Comparison of ENCODE assay signal across 8 cellular contexts in genomic region chr1:93591833-93592635, GRCh38.
DNase-seq lines count a peak whose midpoint lies in the region; ATAC-seq, FAIRE-seq and TF ChIP-seq lines count a peak whose summit lies in the region.

No MANE protein-coding gene starts in this region.

- H3K36me3 ChIP-seq in GM23338 (ENCODE audit: insufficient read depth) (no peaks in the 10 kb centered on the region), MM.1S (replicated peaks; ENCODE audit: insufficient read depth, low read length) (no peaks in the 10 kb centered on the region), SJCRH30 (peaks cover 32% of the 10 kb centered on the region), lung (ENCODE audit: control insufficient read depth in 2 of 2, insufficient read depth in 2 of 2, low read length in 2 of 2) (peaks cover 0 to 24% of the 10 kb centered on the region in 2 donors), uterus (no peaks in the 10 kb centered on the region)

- TF ChIP-seq POLR2A in GM12891 (IDR thresholded peaks at IDR 0.05; ENCODE audit: low read depth, low read length) (no peak), uterus (IDR thresholded peaks at IDR 0.05) (no peak)

- no peaks in the 10 kb centered on the region for H3K9me3 Mint-ChIP-seq in GM23338
- no peaks in the 10 kb centered on the region for H3K9me3 Mint-ChIP-seq in activated CD4-positive, alpha-beta T cell treated with anti-CD3 and anti-CD28 coated beads, Interleukin-2, amount 10 ng/mL, durations not matched to agents 7 days and 5 days

- H3K79me2 ChIP-seq in GM23338 (replicated peaks; ENCODE audit: insufficient read depth) (0 out of 2 replicates have a peak, but pooled peaks cover 4% of the 10 kb centered on the region), MM.1S (ENCODE audit: low read length) (no peaks in the 10 kb centered on the region)

- peak; percentile 37 for DNase-seq in GM12891 (ENCODE audit: insufficient read length, low spot score)
- DNase-seq in GM23338 (ENCODE audit: low spot score), result no peak
- DNase-seq in MM.1S, result peak; percentile 15
- peak; percentile 68 to 83 for DNase-seq in SJCRH30
- peak; percentile 56 for DNase-seq in lung (ENCODE audit: low spot score)
- DNase-seq in uterus, result no peak
- DNase-seq in cerebellum (ENCODE audit: low spot score), result no peak
- DNase-seq in activated CD4-positive, alpha-beta T cell treated with anti-CD3 and anti-CD28 coated beads, Interleukin-2, amount 10 ng/mL, durations not matched to agents 7 days and 5 days, result no peak

- peaks cover 21% of the 10 kb centered on the region for H3K36me3 Mint-ChIP-seq in GM23338 (ENCODE audit: low read depth)
- no peaks in the 10 kb centered on the region for H3K36me3 Mint-ChIP-seq in activated CD4-positive, alpha-beta T cell treated with anti-CD3 and anti-CD28 coated beads, Interleukin-2, amount 10 ng/mL, durations not matched to agents 7 days and 5 days (ENCODE audit: low read depth)

- peak; percentile 66 for FAIRE-seq in GM12891 (lab: Jason Lieb, UNC)

- H3K27me3 Mint-ChIP-seq in GM23338 (ENCODE audit: insufficient read depth, low read depth, poor library complexity), result peaks cover 2% of the 10 kb centered on the region
- H3K27me3 Mint-ChIP-seq in activated CD4-positive, alpha-beta T cell treated with anti-CD3 and anti-CD28 coated beads, Interleukin-2, amount 10 ng/mL, durations not matched to agents 7 days and 5 days, result peaks cover 12% of the 10 kb centered on the region

- POLR2A ChIA-PET in activated CD4-positive, alpha-beta T cell treated with anti-CD3 and anti-CD28 coated beads, Interleukin-2, amount 10 ng/mL, durations not matched to agents 7 days and 5 days (lab: Charles Lee), result no interaction called here

- H3K9me3 ChIP-seq in MM.1S (replicated peaks; ENCODE audit: insufficient read depth, low read length) (no peaks in the 10 kb centered on the region), SJCRH30 (replicated peaks) (no peaks in the 10 kb centered on the region), lung (ENCODE audit: control insufficient read depth in 2 of 2, insufficient read depth in 1 of 2, low read length in 1 of 2) (no peaks in the 10 kb centered on the region), uterus (no peaks in the 10 kb centered on the region)

- H2AFZ ChIP-seq in GM23338, result no peak overlapping the region
- H2AFZ ChIP-seq in MM.1S (ENCODE audit: low read length), result no peak overlapping the region

- H3K4me1 ChIP-seq in GM23338 (ENCODE audit: insufficient read depth) (peaks cover 26% of the 10 kb centered on the region), MM.1S (ENCODE audit: low read length) (no peaks in the 10 kb centered on the region), SJCRH30 (peaks cover 34% of the 10 kb centered on the region), lung (ENCODE audit: control insufficient read depth in 2 of 2, insufficient read depth in 2 of 2, low read length in 2 of 2) (peaks cover 6 to 16% of the 10 kb centered on the region in 2 donors), uterus (peaks cover 0 to 5% of the 10 kb centered on the region in 2 donors)

- CTCF ChIA-PET in activated CD4-positive, alpha-beta T cell treated with anti-CD3 and anti-CD28 coated beads, Interleukin-2, amount 10 ng/mL, durations not matched to agents 7 days and 5 days (lab: Charles Lee), result no interaction called here

- H3K4me3 ChIP-seq in GM23338, result no peak overlapping the region
- H3K4me3 ChIP-seq in MM.1S (ENCODE audit: low read length), result no peak overlapping the region
- no peak overlapping the region for H3K4me3 ChIP-seq in SJCRH30
- no peak overlapping the region for H3K4me3 ChIP-seq in lung
- H3K4me3 ChIP-seq in uterus, result no peak overlapping the region

- H4K20me1 ChIP-seq in GM23338 (replicated peaks; ENCODE audit: insufficient read depth), result no peaks in the 10 kb centered on the region; the same call in 1 of the 2 replicates
- H4K20me1 ChIP-seq in MM.1S (ENCODE audit: insufficient read depth, low read length), result no peaks in the 10 kb centered on the region

- WGBS in lung, 2 donors, result 52 to 69% methylated on average over 19 of the region's 19 CpGs

- H3K27ac Mint-ChIP-seq in GM23338, result no peak overlapping the region
- no peak overlapping the region for H3K27ac Mint-ChIP-seq in activated CD4-positive, alpha-beta T cell treated with anti-CD3 and anti-CD28 coated beads, Interleukin-2, amount 10 ng/mL, durations not matched to agents 7 days and 5 days

- no peak overlapping the region for H3K4me3 Mint-ChIP-seq in GM23338
- no peak overlapping the region for H3K4me3 Mint-ChIP-seq in activated CD4-positive, alpha-beta T cell treated with anti-CD3 and anti-CD28 coated beads, Interleukin-2, amount 10 ng/mL, durations not matched to agents 7 days and 5 days

- H3K27me3 ChIP-seq in GM23338 (ENCODE audit: insufficient read depth) (no peaks in the 10 kb centered on the region), MM.1S (replicated peaks; ENCODE audit: insufficient read depth, low read length) (no peaks in the 10 kb centered on the region), SJCRH30 (no peaks in the 10 kb centered on the region), lung (ENCODE audit: control insufficient read depth, insufficient read depth) (no peaks in the 10 kb centered on the region), uterus (no peaks in the 10 kb centered on the region)

- ATAC-seq in GM23338 (peak; percentile 29; the same call in 2 of the 3 replicates), lung (ENCODE audit: insufficient read depth, low FRiP score) (no peak)

- intact Hi-C loops in uterus (cut with DNase I; ENCODE audit: low total_unique reads), result no loop called here

- H3K4me2 ChIP-seq in GM23338 (no peak overlapping the region), MM.1S (ENCODE audit: low read depth, low read length) (no peak overlapping the region)

- no peaks in the 10 kb centered on the region for H3F3A ChIP-seq in GM23338 (replicated peaks; ENCODE audit: low read depth)
- no peaks in the 10 kb centered on the region for H3F3A ChIP-seq in MM.1S (ENCODE audit: insufficient read depth, low read length)

- H3K4me1 Mint-ChIP-seq in GM23338, result peaks cover 40% of the 10 kb centered on the region
- peaks cover 20% of the 10 kb centered on the region for H3K4me1 Mint-ChIP-seq in activated CD4-positive, alpha-beta T cell treated with anti-CD3 and anti-CD28 coated beads, Interleukin-2, amount 10 ng/mL, durations not matched to agents 7 days and 5 days

- no peaks in the 10 kb centered on the region for H3K9me2 ChIP-seq in GM23338 (ENCODE audit: insufficient read depth)
- no peaks in the 10 kb centered on the region for H3K9me2 ChIP-seq in MM.1S (replicated peaks; ENCODE audit: insufficient read depth, low read length)

- no peak overlapping the region for H3K9ac ChIP-seq in MM.1S (ENCODE audit: low read length)

- TF ChIP-seq CTCF in GM23338 (conservative IDR thresholded peaks at IDR 0.05; ENCODE audit: low read depth in 2 of 2), result no peak
- TF ChIP-seq CTCF in MM.1S (IDR thresholded peaks at IDR 0.05; ENCODE audit: low read length), result no peak
- no peak for TF ChIP-seq CTCF in lung (IDR thresholded peaks at IDR 0.05; ENCODE audit: control extremely low read depth, extremely low read depth)
- no peak for TF ChIP-seq CTCF in uterus (IDR thresholded peaks at IDR 0.05)

- H3K27ac ChIP-seq in GM23338 (ENCODE audit: low read depth) (no peak overlapping the region), MM.1S (ENCODE audit: low read length) (no peak overlapping the region), SJCRH30 (no peak overlapping the region), lung (ENCODE audit: low read depth in 1 of 2, low read length in 1 of 2) (peak overlapping the region in 1 of 2 donors; percentile 44), uterus (peak overlapping the region in 1 of 2 donors; percentile 26)

TF ChIP-seq in GM12891, 5 proteins besides CTCF, POLR2A, EP300 and RAD21:
- TF ChIP-seq POU2F2 (IDR thresholded peaks at IDR 0.05; ENCODE audit: low read depth, low read length) (peak; percentile 45; the same call in 1 of the 2 replicates), SPI1 (IDR thresholded peaks at IDR 0.05; ENCODE audit: low read depth, low read length) (no peak), PAX5 (IDR thresholded peaks at IDR 0.05; ENCODE audit: insufficient read depth, low read length, severe bottlenecking) (no peak), TAF1 (IDR thresholded peaks at IDR 0.05; ENCODE audit: low read depth, low read length) (no peak), POLR2AphosphoS5 (IDR thresholded peaks at IDR 0.05; ENCODE audit: low read depth, low read length) (no peak)

TF ChIP-seq in GM23338, 12 proteins besides CTCF, POLR2A, EP300 and RAD21 (continues in another document):
- TF ChIP-seq CREB1 (CRISPR knock-in tag; IDR thresholded peaks at IDR 0.05; ENCODE audit: low read depth), result no peak
- TF ChIP-seq, protein P1, sequence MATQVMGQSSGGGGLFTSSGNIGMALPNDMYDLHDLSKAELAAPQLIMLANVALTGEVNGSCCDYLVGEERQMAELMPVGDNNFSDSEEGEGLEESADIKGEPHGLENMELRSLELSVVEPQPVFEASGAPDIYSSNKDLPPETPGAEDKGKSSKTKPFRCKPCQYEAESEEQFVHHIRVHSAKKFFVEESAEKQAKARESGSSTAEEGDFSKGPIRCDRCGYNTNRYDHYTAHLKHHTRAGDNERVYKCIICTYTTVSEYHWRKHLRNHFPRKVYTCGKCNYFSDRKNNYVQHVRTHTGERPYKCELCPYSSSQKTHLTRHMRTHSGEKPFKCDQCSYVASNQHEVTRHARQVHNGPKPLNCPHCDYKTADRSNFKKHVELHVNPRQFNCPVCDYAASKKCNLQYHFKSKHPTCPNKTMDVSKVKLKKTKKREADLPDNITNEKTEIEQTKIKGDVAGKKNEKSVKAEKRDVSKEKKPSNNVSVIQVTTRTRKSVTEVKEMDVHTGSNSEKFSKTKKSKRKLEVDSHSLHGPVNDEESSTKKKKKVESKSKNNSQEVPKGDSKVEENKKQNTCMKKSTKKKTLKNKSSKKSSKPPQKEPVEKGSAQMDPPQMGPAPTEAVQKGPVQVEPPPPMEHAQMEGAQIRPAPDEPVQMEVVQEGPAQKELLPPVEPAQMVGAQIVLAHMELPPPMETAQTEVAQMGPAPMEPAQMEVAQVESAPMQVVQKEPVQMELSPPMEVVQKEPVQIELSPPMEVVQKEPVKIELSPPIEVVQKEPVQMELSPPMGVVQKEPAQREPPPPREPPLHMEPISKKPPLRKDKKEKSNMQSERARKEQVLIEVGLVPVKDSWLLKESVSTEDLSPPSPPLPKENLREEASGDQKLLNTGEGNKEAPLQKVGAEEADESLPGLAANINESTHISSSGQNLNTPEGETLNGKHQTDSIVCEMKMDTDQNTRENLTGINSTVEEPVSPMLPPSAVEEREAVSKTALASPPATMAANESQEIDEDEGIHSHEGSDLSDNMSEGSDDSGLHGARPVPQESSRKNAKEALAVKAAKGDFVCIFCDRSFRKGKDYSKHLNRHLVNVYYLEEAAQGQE (IDR thresholded peaks at IDR 0.05; ENCODE audit: unreplicated experiment), result no peak
- no peak for TF ChIP-seq EZH2 (IDR thresholded peaks at IDR 0.05; ENCODE audit: low read depth, unreplicated experiment)
- TF ChIP-seq ZNF114 (CRISPR knock-in tag; IDR thresholded peaks at IDR 0.05), result no peak

Comparison
In these comparisons a context has a peak if more than half of its experiments do, and no peak if none do; other contexts are left out.
1. DNase-seq: peak in GM12891 (single experiment), MM.1S (single experiment), SJCRH30 (2 of 2) and lung (single experiment); none in GM23338 (single experiment), uterus (0 of 2), cerebellum (single experiment) and activated CD4-positive, alpha-beta T cell treated with anti-CD3 and anti-CD28 coated beads, Interleukin-2, amount 10 ng/mL, durations not matched to agents 7 days and 5 days (single experiment).